Comparison of ENCODE assay signal across 23 cellular contexts in the genomic region with DNA sequence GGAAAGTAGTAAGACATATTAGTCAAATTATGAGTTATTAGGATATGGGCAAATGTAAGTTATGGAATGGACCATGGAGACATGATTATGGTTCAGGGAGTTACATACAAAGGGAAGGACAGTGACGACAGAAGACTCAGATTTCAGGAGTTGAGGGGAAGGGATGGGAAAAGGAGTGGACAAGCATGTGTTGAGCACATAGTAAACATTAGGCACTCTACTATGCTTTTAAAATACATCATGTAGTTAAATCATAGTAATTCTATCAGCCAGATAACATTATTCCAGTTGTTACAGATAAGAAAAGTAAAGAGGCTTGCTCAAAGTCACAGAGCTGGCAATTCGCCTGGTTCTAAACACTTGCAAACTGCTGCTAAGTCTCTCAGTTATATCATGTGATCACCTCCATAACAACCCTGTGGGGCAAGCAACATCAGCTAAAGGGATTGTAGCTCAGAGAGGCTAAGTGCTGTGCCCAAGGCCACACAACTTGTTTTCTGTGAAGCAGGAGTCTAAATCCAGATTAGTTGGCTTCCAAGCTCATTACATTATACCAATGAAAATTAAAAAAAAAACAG.
DNase-seq lines count a peak whose midpoint lies in the region; ATAC-seq and TF ChIP-seq lines count a peak whose summit lies in the region.
"Had no signal": no experiment of that assay in that cellular context is flagged by ENCODE, and none has a peak within 500 bp of the region (broad histone marks: within the 10 kb centered on the region; RNA-seq: fewer than 3 reads in every experiment).

No MANE protein-coding gene starts in this region.

- H3K27ac ChIP-seq in breast epithelium: no peak overlapping the region
- H3K27ac ChIP-seq: C4-2B, Peyer's patch, uterus had no signal

- H3K4me3 Mint-ChIP-seq in stimulated activated effector memory CD8-positive, alpha-beta T cell treated with anti-CD3 and anti-CD28 coated beads, Interleukin-12 subunit alpha, Interleukin-12 subunit beta, amount 100 ng/mL, for 72 hours: no peak overlapping the region
- H3K4me3 Mint-ChIP-seq: activated B cell treated with CpG ODN at 0.5 μM for 24 hours had no signal

- DNase-seq in NCI-H226 (peak; percentile 16), amniotic epithelial cell (ENCODE audit: low read depth) (peak; percentile 83), fibroblast of pulmonary artery (ENCODE audit: low read depth) (peak; percentile 73), retinal pigment epithelial cell (ENCODE audit: low read depth) (peak; percentile 55), breast epithelium (ENCODE audit: low spot score in 2 of 2) (no peak), GM20000 (ENCODE audit: low spot score) (no peak)
- no peak for DNase-seq in stimulated activated effector memory CD8-positive, alpha-beta T cell treated with anti-CD3 and anti-CD28 coated beads, Interleukin-12 subunit alpha, Interleukin-12 subunit beta, amount 100 ng/mL, for 72 hours (ENCODE audit: low spot score in 2 of 2)
- no peak for DNase-seq in activated CD4-positive, alpha-beta T cell treated with anti-CD3 and anti-CD28 coated beads for 48 hours
- DNase-seq: activated B cell treated with CpG ODN at 0.5 μM for 24 hours; activated naive CD4-positive, alpha-beta T cell treated with anti-CD3 and anti-CD28 coated beads, Interleukin-2, amount 50 U/mL, for 16 hours; anterior cingulate cortex; Caco-2; head of caudate nucleus; left cardiac atrium; mesendoderm; NCI-H146; NCI-H510A; Peyer's patch; stimulated activated CD4-positive, alpha-beta T cell treated with anti-CD3 and anti-CD28 coated beads, Interleukin-15, amount 100 ng/mL, for 24 hours; stimulated activated naive CD4-positive, alpha-beta T cell had no signal

- peaks cover 8% of the 10 kb centered on the region for H3K4me1 Mint-ChIP-seq in stimulated activated effector memory CD8-positive, alpha-beta T cell treated with anti-CD3 and anti-CD28 coated beads, Interleukin-12 subunit alpha, Interleukin-12 subunit beta, amount 100 ng/mL, for 72 hours

- no peaks in the 10 kb centered on the region for H3K36me3 Mint-ChIP-seq in stimulated activated effector memory CD8-positive, alpha-beta T cell treated with anti-CD3 and anti-CD28 coated beads, Interleukin-12 subunit alpha, Interleukin-12 subunit beta, amount 100 ng/mL, for 72 hours

- TF ChIP-seq CTCF in fibroblast of pulmonary artery (IDR thresholded peaks at IDR 0.05; ENCODE audit: low read length, missing control alignments): no peak
- no peak for TF ChIP-seq CTCF in retinal pigment epithelial cell (conservative IDR thresholded peaks at IDR 0.05; ENCODE audit: low read depth, low read length)
- no peak for TF ChIP-seq CTCF in breast epithelium (IDR thresholded peaks at IDR 0.05)
- TF ChIP-seq CTCF in GM20000 (IDR thresholded peaks at IDR 0.05; ENCODE audit: extremely low read depth, missing control alignments): no peak

- no peak overlapping the region for H3K27ac Mint-ChIP-seq in stimulated activated effector memory CD8-positive, alpha-beta T cell treated with anti-CD3 and anti-CD28 coated beads, Interleukin-12 subunit alpha, Interleukin-12 subunit beta, amount 100 ng/mL, for 72 hours
- H3K27ac Mint-ChIP-seq: activated B cell treated with CpG ODN at 0.5 μM for 24 hours, progenitor cell of endocrine pancreas had no signal

- ATAC-seq in stimulated activated effector memory CD8-positive, alpha-beta T cell treated with anti-CD3 and anti-CD28 coated beads, Interleukin-12 subunit alpha, Interleukin-12 subunit beta, amount 100 ng/mL, for 72 hours: no peak
- ATAC-seq: left cardiac atrium had no signal

- no peaks in the 10 kb centered on the region for H3K27me3 ChIP-seq in breast epithelium
- H3K27me3 ChIP-seq: Peyer's patch, uterus had no signal

- H3K9me3 ChIP-seq in breast epithelium: no peaks in the 10 kb centered on the region
- H3K9me3 ChIP-seq: Caco-2, Peyer's patch, uterus had no signal

- intact Hi-C loops in breast epithelium (cut with DNase I; ENCODE audit: low total_unique reads): no loop called here

- no peaks in the 10 kb centered on the region for H3K36me3 ChIP-seq in breast epithelium
- H3K36me3 ChIP-seq: Peyer's patch, uterus had no signal

- no peak for TF ChIP-seq POLR2A in breast epithelium (IDR thresholded peaks at IDR 0.05)

- H3K9me3 Mint-ChIP-seq in stimulated activated effector memory CD8-positive, alpha-beta T cell treated with anti-CD3 and anti-CD28 coated beads, Interleukin-12 subunit alpha, Interleukin-12 subunit beta, amount 100 ng/mL, for 72 hours: no peaks in the 10 kb centered on the region
- H3K9me3 Mint-ChIP-seq: activated B cell treated with CpG ODN at 0.5 μM for 24 hours had no signal

- no peaks in the 10 kb centered on the region for H3K4me1 ChIP-seq in breast epithelium
- H3K4me1 ChIP-seq: Caco-2, Peyer's patch, uterus had no signal

- H3K4me3 ChIP-seq in fibroblast of pulmonary artery (replicated peaks; ENCODE audit: low read depth, low read length) (no peak overlapping the region), retinal pigment epithelial cell (ENCODE audit: low read length) (no peak overlapping the region), breast epithelium (no peak overlapping the region)
- H3K4me3 ChIP-seq: Peyer's patch, uterus had no signal

Comparison
In these comparisons a context has a peak if more than half of its experiments do, and no peak if none do; other contexts are left out.
1. DNase-seq: peak in NCI-H226 (single experiment), amniotic epithelial cell (single experiment), fibroblast of pulmonary artery (single experiment) and retinal pigment epithelial cell (single experiment); none in breast epithelium (0 of 2), GM20000 (single experiment), stimulated activated effector memory CD8-positive, alpha-beta T cell treated with anti-CD3 and anti-CD28 coated beads, Interleukin-12 subunit alpha, Interleukin-12 subunit beta, amount 100 ng/mL, for 72 hours (0 of 2) and activated CD4-positive, alpha-beta T cell treated with anti-CD3 and anti-CD28 coated beads for 48 hours (single experiment).